Comparison of ENCODE assay signal across 8 cellular contexts in the genomic region with DNA sequence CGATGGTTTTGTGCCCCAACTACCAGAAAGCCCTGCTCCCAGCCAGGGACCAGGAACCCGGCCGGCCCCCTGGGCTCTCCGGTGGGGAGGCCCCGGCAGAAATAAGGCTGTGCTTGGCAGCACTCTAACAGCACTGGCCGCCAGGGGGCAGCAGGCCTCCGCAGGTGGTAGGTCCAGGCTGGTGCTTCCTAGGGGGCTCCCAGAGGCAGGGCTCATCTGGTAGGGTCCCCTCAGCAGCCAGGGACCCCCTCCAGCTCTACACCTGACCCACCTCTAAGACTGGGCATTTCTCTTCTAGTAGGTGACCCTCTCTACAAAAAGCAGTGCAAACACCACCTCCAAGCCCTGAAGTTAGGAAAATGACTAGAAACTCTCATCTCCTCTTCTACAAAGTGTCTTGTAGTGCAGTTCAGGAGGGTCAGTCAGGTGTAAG.
A peak's percentile ranks its signal among the peaks of the same experiment; 100 is the strongest.
DNase-seq lines count a peak whose midpoint lies in the region; ATAC-seq and TF ChIP-seq lines count a peak whose summit lies in the region.

No MANE protein-coding gene starts in this region.

- no TSS peak for BruUV-seq in A673 (replicated peaks; lab: Mats Ljungman, UMichigan)

- H3K4me1 Mint-ChIP-seq in activated CD4-positive, alpha-beta memory T cell treated with anti-CD3 and anti-CD28 coated beads for 36 hours (ENCODE audit: low read depth) = peaks cover 57% of the 10 kb centered on the region

- H2BK120ac ChIP-seq in mesendoderm (ENCODE audit: low read depth, low read length) = no peak overlapping the region

- intact Hi-C loops in A673 (cut with micrococcal nuclease; ENCODE audit: unreplicated experiment) = loop anchor here (1.0 to 5.0 kb wide), 2 partner anchors 194 to 803 kb away; no protein-coding TSS in a partner anchor
- intact Hi-C loops in activated CD4-positive, alpha-beta memory T cell treated with anti-CD3 and anti-CD28 coated beads for 36 hours (cut with micrococcal nuclease) = loop anchor here (1.0 to 2.0 kb wide), 4 partner anchors 41 to 194 kb away; a partner anchor contains a TSS

- H3K23ac ChIP-seq in mesendoderm (ENCODE audit: low read length) = no peak overlapping the region

- H2AK5ac ChIP-seq in mesendoderm (ENCODE audit: low read length) = no peak overlapping the region

- H3K79me2 ChIP-seq in mesendoderm (ENCODE audit: control insufficient read depth, insufficient read depth, low read length) = no peaks in the 10 kb centered on the region

- H3K36me3 ChIP-seq in A673 (ENCODE audit: insufficient read depth, low read length, poor library complexity, severe bottlenecking) (no peaks in the 10 kb centered on the region), mesendoderm (ENCODE audit: control insufficient read depth, insufficient read depth, low read length) (no peaks in the 10 kb centered on the region)

- H3K27me3 Mint-ChIP-seq in activated CD4-positive, alpha-beta memory T cell treated with anti-CD3 and anti-CD28 coated beads for 36 hours = no peaks in the 10 kb centered on the region

- TF ChIP-seq POLR2A in GM18505 (IDR thresholded peaks at IDR 0.05; ENCODE audit: borderline replicate concordance, extremely low read depth, insufficient read depth, insufficient read length) = no peak

- no peak overlapping the region for H3K9ac ChIP-seq in mesendoderm (ENCODE audit: low read length)

- H3K27ac Mint-ChIP-seq in activated CD4-positive, alpha-beta memory T cell treated with anti-CD3 and anti-CD28 coated beads for 36 hours = peak overlapping the region; percentile 11

- no peak overlapping the region for H3K4me3 Mint-ChIP-seq in activated CD4-positive, alpha-beta memory T cell treated with anti-CD3 and anti-CD28 coated beads for 36 hours

- H3K27ac ChIP-seq in A673 (ENCODE audit: low read depth, low read length, poor library complexity, severe bottlenecking) (no peak overlapping the region), mesendoderm (ENCODE audit: low read depth, low read length) (no peak overlapping the region)

- no peak overlapping the region for H3K18ac ChIP-seq in mesendoderm (ENCODE audit: low read length)

- H4K5ac ChIP-seq in mesendoderm (ENCODE audit: low read length) = no peak overlapping the region

- POLR2A ChIA-PET in A673 (lab: Charles Lee; ENCODE audit: low non-redundant PET) = no interaction called here
- POLR2A ChIA-PET in activated CD4-positive, alpha-beta memory T cell treated with anti-CD3 and anti-CD28 coated beads for 36 hours (lab: Charles Lee) = interaction anchor here (1.4 to 1.6 kb wide), 3 partner anchors 43 to 104 kb away, joined by 3 to 4 read pairs (median 3); no protein-coding TSS in a partner anchor

- H3K9me3 Mint-ChIP-seq in activated CD4-positive, alpha-beta memory T cell treated with anti-CD3 and anti-CD28 coated beads for 36 hours = no peaks in the 10 kb centered on the region

- no peak overlapping the region for H2BK15ac ChIP-seq in mesendoderm (replicated peaks; ENCODE audit: low read depth)

- no peaks in the 10 kb centered on the region for H3K79me1 ChIP-seq in mesendoderm (ENCODE audit: low read length)

- peak; percentile 77 for ATAC-seq in GM18505 (IDR thresholded peaks at IDR 0.05; ENCODE audit: unreplicated experiment)
- ATAC-seq in HG02981 (IDR thresholded peaks at IDR 0.05; ENCODE audit: unreplicated experiment) = peak; percentile 76

- DNase-seq in A673 (ENCODE audit: low spot score) (peak; percentile 69), NCI-H2196 treated with DMSO at 0.1 percent for 48 hours (lab: John Stamatoyannopoulos, UW; ENCODE audit: unreplicated experiment) (peak; percentile 13), dermis blood vessel endothelial cell (peak; percentile 86), mesendoderm (peak; percentile 67)
- DNase-seq in activated CD4-positive, alpha-beta memory T cell treated with anti-CD3 and anti-CD28 coated beads for 36 hours = peak; percentile 86
- peak; percentile 64 to 70 for DNase-seq in stimulated activated CD8-positive, alpha-beta memory T cell treated with anti-CD3 and anti-CD28 coated beads, Interleukin-15, amount 100 ng/mL, for 48 hours (ENCODE audit: low read depth in 2 of 2)

- H3K56ac ChIP-seq in mesendoderm (ENCODE audit: low read length) = no peak overlapping the region

- no CpG with 5 or more reads among the region's 7 CpGs for WGBS in mesendoderm (ENCODE audit: extremely low coverage, insufficient coverage, low lambda C conversion rate)

- H3K4me1 ChIP-seq in A673 (ENCODE audit: insufficient read depth, low read length, poor library complexity, severe bottlenecking) (no peaks in the 10 kb centered on the region), mesendoderm (ENCODE audit: control insufficient read depth, low read depth, low read length) (no peaks in the 10 kb centered on the region)

- H2BK5ac ChIP-seq in mesendoderm (ENCODE audit: low read length) = no peak overlapping the region

- CTCF ChIA-PET in A673 (lab: Charles Lee) = interaction anchor here (1.1 to 1.4 kb wide), 2 partner anchors 86 to 194 kb away, joined by 3 to 9 read pairs; no protein-coding TSS in a partner anchor
- CTCF ChIA-PET in activated CD4-positive, alpha-beta memory T cell treated with anti-CD3 and anti-CD28 coated beads for 36 hours (lab: Charles Lee) = interaction anchor here (0.7 to 6.3 kb wide), 29 partner anchors 8 to 199 kb away, joined by 3 to 120 read pairs (median 5); a partner anchor contains a TSS

- H3K4ac ChIP-seq in mesendoderm (ENCODE audit: low read depth, low read length) = no peak overlapping the region

- H3K27me3 ChIP-seq in A673 (replicated peaks; ENCODE audit: insufficient read depth, low read depth, low read length, poor library complexity) (no peaks in the 10 kb centered on the region), mesendoderm (ENCODE audit: insufficient read depth, low read length, poor library complexity) (no peaks in the 10 kb centered on the region)

- peaks cover 26% of the 10 kb centered on the region for H3K36me3 Mint-ChIP-seq in activated CD4-positive, alpha-beta memory T cell treated with anti-CD3 and anti-CD28 coated beads for 36 hours

- peak; percentile 95 for TF ChIP-seq CTCF in A673 (conservative IDR thresholded peaks at IDR 0.05; ENCODE audit: low read depth, low read length)

- H3K9me3 ChIP-seq in A673 (ENCODE audit: low read depth, low read length, poor library complexity, severe bottlenecking) = no peaks in the 10 kb centered on the region

- H3K4me2 ChIP-seq in mesendoderm (ENCODE audit: low read length) = no peak overlapping the region

- no peak overlapping the region for H4K8ac ChIP-seq in mesendoderm (ENCODE audit: low read depth, low read length)

- H3K4me3 ChIP-seq in A673 (ENCODE audit: low read depth, low read length, poor library complexity, severe bottlenecking) (no peak overlapping the region), mesendoderm (ENCODE audit: low read length) (no peak overlapping the region)

Comparison
In these comparisons a context has a peak if more than half of its experiments do, and no peak if none do; other contexts are left out.
1. DNase-seq: peak in every context shown above with its lines; median percentile 86 in activated CD4-positive, alpha-beta memory T cell treated with anti-CD3 and anti-CD28 coated beads for 36 hours; 86 in dermis blood vessel endothelial cell; 69 in A673; 67 in mesendoderm; 67 in stimulated activated CD8-positive, alpha-beta memory T cell treated with anti-CD3 and anti-CD28 coated beads, Interleukin-15, amount 100 ng/mL, for 48 hours; 13 in NCI-H2196 treated with DMSO at 0.1 percent for 48 hours.